In genomic region chr2:70678576-70679143, GRCh38 we compare ENCODE assay signal across 18 cellular contexts.
DNase-seq lines count a peak whose midpoint lies in the region; ATAC-seq and TF ChIP-seq lines count a peak whose summit lies in the region.
"Had no signal": no experiment of that assay in that cellular context is flagged by ENCODE, and none has a peak within 500 bp of the region (broad histone marks: within the 10 kb centered on the region; RNA-seq: fewer than 3 reads in every experiment).

No MANE protein-coding gene starts in this region.

- no peaks in the 10 kb centered on the region for H3K27me3 ChIP-seq in sigmoid colon
- H3K27me3 ChIP-seq: BLaER1 treated with 17β-estradiol and CSF1 and Interleukin-3, amounts not matched to agents 10 nM and 100 nM; Peyer's patch had no signal

- TF ChIP-seq POLR2A in sigmoid colon (IDR thresholded peaks at IDR 0.05), result no peak

- H3K27ac ChIP-seq in sigmoid colon, result no peak overlapping the region
- H3K27ac ChIP-seq: BLaER1 treated with 17β-estradiol and CSF1 and Interleukin-3, amounts not matched to agents 10 nM and 100 nM; KMS-11; Peyer's patch had no signal

- no peaks in the 10 kb centered on the region for H3K9me3 ChIP-seq in T-helper 17 cell (ENCODE audit: control insufficient read depth, low read length, poor library complexity, severe bottlenecking)
- H3K9me3 ChIP-seq in sigmoid colon, result no peaks in the 10 kb centered on the region
- H3K9me3 ChIP-seq: BLaER1 treated with 17β-estradiol and CSF1 and Interleukin-3, amounts not matched to agents 10 nM and 100 nM; Peyer's patch had no signal

- no peak for TF ChIP-seq CTCF in CD14-positive monocyte (IDR thresholded peaks at IDR 0.05)
- no peak for TF ChIP-seq CTCF in glutamatergic neuron (IDR thresholded peaks at IDR 0.05; ENCODE audit: partially characterized antibody, unreplicated experiment)
- TF ChIP-seq CTCF in sigmoid colon (IDR thresholded peaks at IDR 0.05), result no peak

- no peak overlapping the region for H3K27ac Mint-ChIP-seq in CD14-positive monocyte
- peak overlapping the region; percentile 34 for H3K27ac Mint-ChIP-seq in T-helper 17 cell
- peak overlapping the region; percentile 54 for H3K27ac Mint-ChIP-seq in glutamatergic neuron (ENCODE audit: unreplicated experiment)

- TF ChIP-seq EP300 in sigmoid colon (IDR thresholded peaks at IDR 0.05), result no peak

- H3K4me1 Mint-ChIP-seq in CD14-positive monocyte (peaks cover 4% of the 10 kb centered on the region), T-helper 17 cell (peaks cover 3% of the 10 kb centered on the region), glutamatergic neuron (ENCODE audit: low read depth, unreplicated experiment) (peaks cover 7% of the 10 kb centered on the region)
- H3K4me1 Mint-ChIP-seq: CD8-positive, alpha-beta memory T cell had no signal

- H3K27me3 Mint-ChIP-seq in CD14-positive monocyte (ENCODE audit: low read depth in 3 of 3) (peaks cover 0 to 5% (median 4%) of the 10 kb centered on the region in 3 donors), T-helper 17 cell (peaks cover 15% of the 10 kb centered on the region), glutamatergic neuron (ENCODE audit: unreplicated experiment) (peaks cover 5% of the 10 kb centered on the region)

- 89 to 92% methylated on average over 17 of the region's 17 CpGs for WGBS in sigmoid colon, 2 donors

- H3K4me3 Mint-ChIP-seq in CD14-positive monocyte (no peak overlapping the region), T-helper 17 cell (no peak overlapping the region), glutamatergic neuron (ENCODE audit: unreplicated experiment) (no peak overlapping the region)
- H3K4me3 Mint-ChIP-seq: CD8-positive, alpha-beta memory T cell had no signal

- H3K36me3 ChIP-seq in sigmoid colon, result no peaks in the 10 kb centered on the region
- H3K36me3 ChIP-seq: Peyer's patch had no signal

- H3K36me3 Mint-ChIP-seq in CD14-positive monocyte, result no peaks in the 10 kb centered on the region
- H3K36me3 Mint-ChIP-seq in T-helper 17 cell (ENCODE audit: low read depth), result peaks cover 2% of the 10 kb centered on the region
- peaks cover 23% of the 10 kb centered on the region for H3K36me3 Mint-ChIP-seq in glutamatergic neuron (ENCODE audit: unreplicated experiment)
- H3K36me3 Mint-ChIP-seq: CD8-positive, alpha-beta memory T cell had no signal

- no peaks in the 10 kb centered on the region for H3K4me1 ChIP-seq in sigmoid colon
- H3K4me1 ChIP-seq: BLaER1 treated with 17β-estradiol and CSF1 and Interleukin-3, amounts not matched to agents 10 nM and 100 nM; Peyer's patch had no signal

- H3K9me3 Mint-ChIP-seq in CD14-positive monocyte (no peaks in the 10 kb centered on the region), glutamatergic neuron (ENCODE audit: unreplicated experiment) (peaks cover 8% of the 10 kb centered on the region)
- H3K9me3 Mint-ChIP-seq: CD8-positive, alpha-beta memory T cell had no signal

- no peak overlapping the region for H3K4me3 ChIP-seq in sigmoid colon
- H3K4me3 ChIP-seq: BLaER1 treated with 17β-estradiol and CSF1 and Interleukin-3, amounts not matched to agents 10 nM and 100 nM; Peyer's patch had no signal

- no peak for ATAC-seq in T-helper 17 cell
- ATAC-seq: Right ventricle myocardium inferior had no signal

- DNase-seq in CD14-positive monocyte (ENCODE audit: low spot score) (peak; percentile 12), T-helper 17 cell (no peak), glutamatergic neuron (no peak), sigmoid colon (peak; percentile 51), amniotic stem cell (lab: John Stamatoyannopoulos, UW) (no peak), hepatic stellate cell (ENCODE audit: low spot score) (no peak)
- DNase-seq in stimulated activated CD4-positive, alpha-beta T cell treated with anti-CD3 and anti-CD28 coated beads, Interleukin-4, amount 100 ng/mL, for 1 hour, result no peak
- DNase-seq: CD8-positive, alpha-beta memory T cell; DMS79; MV-4-11; NCI-H1694 treated with DMSO at 0.1 percent for 48 hours; NCI-H510A; NCI-H748 treated with DMSO at 0.1 percent for 48 hours; NK-92 treated with Interleukin-12 subunit alpha and Interleukin-12 subunit beta, amount 100 ng/mL, for 24 hours; Peyer's patch had no signal

- intact Hi-C loops in CD14-positive monocyte (cut with micrococcal nuclease) (no loop called here), sigmoid colon (cut with DNase I) (no loop called here)

Comparison
In these comparisons a context has a peak if more than half of its experiments do, and no peak if none do; other contexts are left out.
1. DNase-seq: peak in CD14-positive monocyte (single experiment) and sigmoid colon (single experiment); none in T-helper 17 cell (0 of 3), glutamatergic neuron (single experiment), amniotic stem cell (single experiment), hepatic stellate cell (single experiment) and stimulated activated CD4-positive, alpha-beta T cell treated with anti-CD3 and anti-CD28 coated beads, Interleukin-4, amount 100 ng/mL, for 1 hour (single experiment).
2. H3K27ac Mint-ChIP-seq: peak in T-helper 17 cell (single experiment) and glutamatergic neuron (single experiment); none in CD14-positive monocyte (0 of 7).